Comparison of ENCODE assay signal across 33 cellular contexts in genomic region chr11:123150882-123151281, GRCh38. TPM values are rescaled to one million over a fixed set of nuclear protein-coding genes. Genes with fewer than 3 reads are reported as not detected.
"Had no signal": no experiment of that assay in that cellular context is flagged by ENCODE, and none has a peak within 500 bp of the region (broad histone marks: within the 10 kb centered on the region; RNA-seq: fewer than 3 reads in every experiment).

No MANE protein-coding gene starts in this region.

- H3K9me3 ChIP-seq: ovary, psoas muscle, suprapubic skin, testis, tibial artery, transverse colon, upper lobe of left lung, vagina had no signal

- H2AFZ ChIP-seq: neural progenitor cell, parathyroid adenoma had no signal

- H3K79me2 ChIP-seq: parathyroid adenoma had no signal

- H3K27me3 Mint-ChIP-seq: stimulated activated naive CD8-positive, alpha-beta T cell treated with anti-CD3 and anti-CD28 coated beads, Interleukin-15, amount 100 ng/mL, for 72 hours had no signal

- H3K27me3 ChIP-seq: neural progenitor cell, ovary, spleen, testis, transverse colon, upper lobe of left lung, vagina had no signal

- H3K27ac Mint-ChIP-seq: naive thymus-derived CD4-positive, alpha-beta T cell; natural killer cell; nephron; neural progenitor cell; progenitor cell of endocrine pancreas; stimulated activated memory B cell treated with anti-CD40 and anti-IgM and Interleukin-4, amounts not matched to agents 10 μg/mL and 1 μg/mL and 100 μg/mL, for 72 hours; stimulated activated naive CD8-positive, alpha-beta T cell treated with anti-CD3 and anti-CD28 coated beads, Interleukin-15, amount 100 ng/mL, for 72 hours had no signal

- H3K9ac ChIP-seq: neural progenitor cell, parathyroid adenoma had no signal

- H3K4me1 Mint-ChIP-seq: stimulated activated naive CD8-positive, alpha-beta T cell treated with anti-CD3 and anti-CD28 coated beads, Interleukin-15, amount 100 ng/mL, for 72 hours had no signal

- H3K36me3 ChIP-seq: neural progenitor cell, ovary, spleen, suprapubic skin, tibial artery, transverse colon, upper lobe of left lung, vagina had no signal

- ATAC-seq: naive thymus-derived CD4-positive, alpha-beta T cell; natural killer cell; psoas muscle; right cardiac atrium; sciatic nerve; stimulated activated memory B cell treated with anti-CD40 and anti-IgM and Interleukin-4, amounts not matched to agents 10 μg/mL and 1 μg/mL and 100 μg/mL, for 72 hours; stimulated activated naive CD8-positive, alpha-beta T cell treated with anti-CD3 and anti-CD28 coated beads, Interleukin-15, amount 100 ng/mL, for 72 hours; stimulated activated naive CD8-positive, alpha-beta T cell treated with anti-CD3 and anti-CD28 coated beads, Interleukin-15, Interleukin-2, amounts not matched to agents 100 U/mL and 50 U/mL, for 24 hours had no signal

- DNase-seq: naive thymus-derived CD4-positive, alpha-beta T cell; natural killer cell; occipital lobe; ovary; posterior cingulate gyrus; psoas muscle; right cardiac atrium; spleen; stimulated activated CD4-positive, alpha-beta T cell treated with anti-CD3 and anti-CD28 coated beads, Interleukin-12 subunit alpha, Interleukin-12 subunit beta, amount 100 ng/mL, for 4 hours; stimulated activated CD4-positive, alpha-beta T cell treated with anti-CD3 and anti-CD28 coated beads, Interleukin-1b, Interleukin-23, amount 100 ng/mL, for 48 hours; stimulated activated CD4-positive, alpha-beta T cell treated with anti-CD3 and anti-CD28 coated beads, Interleukin-4, amount 100 ng/mL, for 1 hour; stimulated activated CD4-positive, alpha-beta T cell treated with anti-CD3 and anti-CD28 coated beads, Interleukin-4, amount 100 ng/mL, for 4 hours; stimulated activated CD8-positive, alpha-beta memory T cell treated with anti-CD3 and anti-CD28 coated beads, Interleukin-4, amount 100 ng/mL, for 48 hours; stimulated activated naive CD4-positive, alpha-beta T cell; stimulated activated naive CD8-positive, alpha-beta T cell treated with anti-CD3 and anti-CD28 coated beads, Interleukin-15, amount 100 ng/mL, for 72 hours; stimulated activated naive CD8-positive, alpha-beta T cell treated with anti-CD3 and anti-CD28 coated beads, Interleukin-15, Interleukin-2, amounts not matched to agents 100 U/mL and 50 U/mL, for 24 hours; substantia nigra; testis; tibial artery; transverse colon; upper lobe of left lung had no signal

- H3K27ac ChIP-seq: neural progenitor cell, ovary, parathyroid adenoma, psoas muscle, skin epidermis, spleen, suprapubic skin, testis, tibial artery, transverse colon, upper lobe of left lung, vagina had no signal

- H3K36me3 Mint-ChIP-seq: natural killer cell; stimulated activated memory B cell treated with anti-CD40 and anti-IgM and Interleukin-4, amounts not matched to agents 10 μg/mL and 1 μg/mL and 100 μg/mL, for 72 hours had no signal

- H3K4me3 Mint-ChIP-seq: naive thymus-derived CD4-positive, alpha-beta T cell; natural killer cell; nephron; neural progenitor cell; stimulated activated memory B cell treated with anti-CD40 and anti-IgM and Interleukin-4, amounts not matched to agents 10 μg/mL and 1 μg/mL and 100 μg/mL, for 72 hours; stimulated activated naive CD8-positive, alpha-beta T cell treated with anti-CD3 and anti-CD28 coated beads, Interleukin-15, amount 100 ng/mL, for 72 hours had no signal

- H3K4me3 ChIP-seq: neural progenitor cell, ovary, psoas muscle, skin epidermis, smooth muscle cell, spleen, suprapubic skin, testis, tibial artery, transverse colon, upper lobe of left lung, vagina had no signal

- H3K9me3 Mint-ChIP-seq: natural killer cell, nephron, neural progenitor cell had no signal

- FAIRE-seq: urothelium cell line had no signal

- H3K4me1 ChIP-seq: neural progenitor cell, parathyroid adenoma, psoas muscle, suprapubic skin, testis, tibial artery, upper lobe of left lung, vagina had no signal

- H3K4me2 ChIP-seq: neural progenitor cell had no signal

RNA-seq across cellular contexts. Expression of gene CLMP, which starts 44.2 kb away (rescaled TPM):
- polyA plus RNA-seq: neural cell had no signal
